In the genomic region with DNA sequence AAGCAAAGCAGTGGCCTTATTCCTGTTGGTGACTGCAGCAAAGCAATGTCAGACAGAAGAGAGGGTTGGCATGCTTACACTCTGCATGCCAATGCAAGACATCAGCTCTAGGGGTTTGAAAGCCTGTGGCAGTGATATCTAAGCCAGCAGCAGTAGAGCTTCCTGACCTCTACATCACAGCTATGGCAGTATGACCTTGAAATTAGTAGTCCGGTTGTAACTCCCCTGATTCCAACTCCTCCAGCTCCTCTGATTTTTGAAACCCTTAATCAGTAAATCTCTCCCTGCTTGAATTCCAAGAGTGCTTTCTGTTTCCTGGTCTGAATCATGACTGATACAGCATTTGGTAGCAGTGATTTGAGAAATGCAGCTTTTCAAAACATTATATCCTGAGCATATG, we compare ENCODE assay signal across 14 cellular contexts.
DNase-seq lines count a peak whose midpoint lies in the region; ATAC-seq and TF ChIP-seq lines count a peak whose summit lies in the region.
"Had no signal": no experiment of that assay in that cellular context is flagged by ENCODE, and none has a peak within 500 bp of the region (broad histone marks: within the 10 kb centered on the region; RNA-seq: fewer than 3 reads in every experiment).

No MANE protein-coding gene starts in this region.

- no peak overlapping the region for H3K4me3 ChIP-seq in choroid plexus epithelial cell (ENCODE audit: low read depth, low read length)

- ATAC-seq in GM18519 (IDR thresholded peaks at IDR 0.05; ENCODE audit: low FRiP score, unreplicated experiment) (no peak), HG02798 (IDR thresholded peaks at IDR 0.05; ENCODE audit: poor library complexity, unreplicated experiment) (no peak)
- ATAC-seq: HCT116 had no signal

- DNase-seq in EL: peak; percentile 19
- DNase-seq in NCI-H226: peak; percentile 34
- peak; percentile 66 for DNase-seq in choroid plexus epithelial cell (ENCODE audit: low read depth)
- DNase-seq in kidney tubule cell (ENCODE audit: low spot score): peak; percentile 53
- no peak for DNase-seq in effector CD4-positive, alpha-beta T cell
- DNase-seq in NCI-H1694 treated with DMSO at 0.1 percent for 48 hours (lab: John Stamatoyannopoulos, UW): no peak
- DNase-seq: activated CD4-positive, alpha-beta T cell treated with anti-CD3 and anti-CD28 coated beads for 1 hour; C1 segment of cervical spinal cord; DMS79 treated with DMSO at 0.1 percent for 48 hours; NCI-H82; occipital lobe had no signal

- TF ChIP-seq CTCF in choroid plexus epithelial cell (conservative IDR thresholded peaks at IDR 0.05; ENCODE audit: low read depth, low read length): no peak

Comparison
In these comparisons a context has a peak if more than half of its experiments do, and no peak if none do; other contexts are left out.
1. DNase-seq: peak in EL (single experiment), NCI-H226 (single experiment), choroid plexus epithelial cell (single experiment) and kidney tubule cell (single experiment); none in effector CD4-positive, alpha-beta T cell (single experiment) and NCI-H1694 treated with DMSO at 0.1 percent for 48 hours (single experiment).